Comparison of ENCODE assay signal across 10 cellular contexts in genomic region chr3:122146466-122146865, GRCh38. TPM values are rescaled to one million over a fixed set of nuclear protein-coding genes. Genes with fewer than 3 reads are reported as not detected.
DNase-seq lines count a peak whose midpoint lies in the region; ATAC-seq, FAIRE-seq and TF ChIP-seq lines count a peak whose summit lies in the region.
"Had no signal": no experiment of that assay in that cellular context is flagged by ENCODE, and none has a peak within 500 bp of the region (broad histone marks: within the 10 kb centered on the region; RNA-seq: fewer than 3 reads in every experiment).

No MANE protein-coding gene starts in this region.

- peaks cover 4% of the 10 kb centered on the region for H3K9me3 Mint-ChIP-seq in activated naive CD8-positive, alpha-beta T cell (ENCODE audit: low read depth)
- H3K9me3 Mint-ChIP-seq: effector memory CD8-positive, alpha-beta T cell had no signal

- DNase-seq in activated effector memory CD4-positive, alpha-beta T cell treated with anti-CD3 and anti-CD28 coated beads, Interleukin-2, amount 50 U/mL, for 16 hours = peak; percentile 77
- DNase-seq in activated effector memory CD4-positive, alpha-beta T cell treated with Interleukin-2 at 50 U/mL for 16 hours = no peak
- DNase-seq in stimulated activated naive CD8-positive, alpha-beta T cell treated with anti-CD3 and anti-CD28 coated beads, Interleukin-15, Interleukin-2, amounts not matched to agents 100 U/mL and 50 U/mL, for 24 hours = peak; percentile 64
- no peak for DNase-seq in GM12891 (ENCODE audit: insufficient read length, low spot score)
- no peak for DNase-seq in cerebellar nuclear complex (lab: John Stamatoyannopoulos, UW)
- no peak for DNase-seq in retina
- DNase-seq: effector memory CD8-positive, alpha-beta T cell; MM.1S had no signal

- FAIRE-seq in GM12891 (lab: Jason Lieb, UNC) = no peak

- no peaks in the 10 kb centered on the region for H3K36me3 Mint-ChIP-seq in activated naive CD8-positive, alpha-beta T cell

- TF ChIP-seq POLR2A in GM12891 (IDR thresholded peaks at IDR 0.05; ENCODE audit: low read depth, low read length) = no peak

- peaks cover 3% of the 10 kb centered on the region for H3K27me3 Mint-ChIP-seq in activated naive CD8-positive, alpha-beta T cell

- H3K4me3 Mint-ChIP-seq in activated naive CD8-positive, alpha-beta T cell = no peak overlapping the region
- H3K4me3 Mint-ChIP-seq: effector memory CD8-positive, alpha-beta T cell had no signal

- H3K4me1 Mint-ChIP-seq in activated naive CD8-positive, alpha-beta T cell (ENCODE audit: low read depth) = peaks cover 7% of the 10 kb centered on the region

- H3K27ac Mint-ChIP-seq in activated naive CD8-positive, alpha-beta T cell = peak overlapping the region; percentile 66
- H3K27ac Mint-ChIP-seq: effector memory CD8-positive, alpha-beta T cell had no signal

- peak; percentile 92 for ATAC-seq in HG03342 (IDR thresholded peaks at IDR 0.05; ENCODE audit: unreplicated experiment)
- ATAC-seq in stimulated activated naive CD8-positive, alpha-beta T cell treated with anti-CD3 and anti-CD28 coated beads, Interleukin-15, Interleukin-2, amounts not matched to agents 100 U/mL and 50 U/mL, for 24 hours = peak; percentile 100
- ATAC-seq: effector memory CD8-positive, alpha-beta T cell had no signal

TF ChIP-seq in GM12891, 5 proteins besides CTCF, POLR2A, EP300 and RAD21:
- TF ChIP-seq POLR2AphosphoS5 (IDR thresholded peaks at IDR 0.05; ENCODE audit: low read depth, low read length) (no peak), PAX5 (IDR thresholded peaks at IDR 0.05; ENCODE audit: insufficient read depth, low read length, severe bottlenecking) (no peak), SPI1 (IDR thresholded peaks at IDR 0.05; ENCODE audit: low read depth, low read length) (no peak), POU2F2 (IDR thresholded peaks at IDR 0.05; ENCODE audit: low read depth, low read length) (no peak), TAF1 (IDR thresholded peaks at IDR 0.05; ENCODE audit: low read depth, low read length) (no peak)

RNA-seq across cellular contexts. Expression of gene CASR, which starts 37.0 kb away (rescaled TPM):
- polyA plus RNA-seq in GM12891 (2012; ENCODE audit: low read depth, missing spikeins) = 0.08 TPM

Comparison
In these comparisons a context has a peak if more than half of its experiments do, and no peak if none do; other contexts are left out.
1. DNase-seq: peak in activated effector memory CD4-positive, alpha-beta T cell treated with anti-CD3 and anti-CD28 coated beads, Interleukin-2, amount 50 U/mL, for 16 hours (single experiment) and stimulated activated naive CD8-positive, alpha-beta T cell treated with anti-CD3 and anti-CD28 coated beads, Interleukin-15, Interleukin-2, amounts not matched to agents 100 U/mL and 50 U/mL, for 24 hours (single experiment); none in activated effector memory CD4-positive, alpha-beta T cell treated with Interleukin-2 at 50 U/mL for 16 hours (single experiment), GM12891 (single experiment), cerebellar nuclear complex (0 of 2) and retina (single experiment).